In the genomic region with DNA sequence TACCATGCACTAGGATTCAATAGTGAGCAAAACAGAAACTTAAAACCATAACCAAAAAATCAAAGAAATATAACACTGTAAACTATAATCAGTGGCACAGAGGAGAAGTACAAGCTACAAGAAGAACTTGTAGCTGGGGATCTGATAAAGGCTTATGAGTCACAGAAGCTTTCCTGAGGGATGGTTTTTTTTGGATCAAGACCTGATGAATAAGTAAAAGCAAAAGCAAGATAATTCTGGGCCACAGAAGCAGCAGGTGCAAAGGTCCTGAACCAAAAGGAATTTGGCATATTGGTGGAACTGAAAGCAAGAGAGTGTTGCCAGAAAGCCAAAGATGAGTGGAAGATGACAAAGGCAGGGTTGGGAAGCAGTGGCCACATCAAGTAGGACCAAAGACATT, we compare ENCODE assay signal across 16 cellular contexts. TPM values are rescaled to one million over a fixed set of nuclear protein-coding genes. Genes with fewer than 3 reads are reported as not detected.
A peak's percentile ranks its signal among the peaks of the same experiment; 100 is the strongest.
DNase-seq lines count a peak whose midpoint lies in the region; TF ChIP-seq lines count a peak whose summit lies in the region.
"Had no signal": no experiment of that assay in that cellular context is flagged by ENCODE, and none has a peak within 500 bp of the region (broad histone marks: within the 10 kb centered on the region; RNA-seq: fewer than 3 reads in every experiment).

No MANE protein-coding gene starts in this region.

- DNase-seq in ELR (ENCODE audit: low read depth), result peak; percentile 60
- DNase-seq in OCI-M1 (lab: John Stamatoyannopoulos, UW), result peak; percentile 57
- DNase-seq in cardiac fibroblast (ENCODE audit: low read depth in 2 of 2), result peak; percentile 65 to 80
- DNase-seq in myocyte (ENCODE audit: low read depth), result peak; percentile 54
- DNase-seq in NCI-H2107 (lab: John Stamatoyannopoulos, UW), result no peak
- no peak for DNase-seq in activated CD4-positive, CD25-positive, alpha-beta regulatory T cell (lab: John Stamatoyannopoulos, UW)
- DNase-seq in NCI-H1092 (lab: John Stamatoyannopoulos, UW), result no peak
- DNase-seq in NCI-H146 treated with DMSO at 0.1 percent for 48 hours (lab: John Stamatoyannopoulos, UW; ENCODE audit: unreplicated experiment), result no peak
- DNase-seq: activated CD4-positive, alpha-beta memory T cell treated with anti-CD3 and anti-CD28 coated beads for 36 hours; activated naive CD4-positive, alpha-beta T cell treated with Interleukin-2 at 50 U/mL for 16 hours; body of pancreas; Kasumi-1; NCI-H1694; NCI-H2227 treated with DMSO at 0.1 percent for 48 hours; stimulated activated CD4-positive, alpha-beta T cell treated with anti-CD3 and anti-CD28 coated beads, Interleukin-1b, Interleukin-23, amount 100 ng/mL, for 48 hours; T-helper 1 cell had no signal

- no peak for TF ChIP-seq CTCF in cardiac fibroblast (IDR thresholded peaks at IDR 0.05; ENCODE audit: low read depth, low read length)

- no peak overlapping the region for H3K4me3 ChIP-seq in cardiac fibroblast (replicated peaks in 1 of 2; ENCODE audit: low read depth in 2 of 2, low read length in 2 of 2)
- H3K4me3 ChIP-seq: body of pancreas had no signal

RNA-seq across cellular contexts. Expression of gene BET1, which starts 37.4 kb away (rescaled TPM):
- total RNA-seq in myocyte, result 34.6 and 38.4 TPM in 2 replicates
- 26.2 TPM for polyA plus RNA-seq in myocyte (2012)

Comparison
In these comparisons a context has a peak if more than half of its experiments do, and no peak if none do; other contexts are left out.
1. DNase-seq: peak in ELR (single experiment), OCI-M1 (single experiment), cardiac fibroblast (2 of 2) and myocyte (single experiment); none in NCI-H2107 (single experiment), activated CD4-positive, CD25-positive, alpha-beta regulatory T cell (0 of 4), NCI-H1092 (single experiment) and NCI-H146 treated with DMSO at 0.1 percent for 48 hours (single experiment).